ENCODE assay signal across 22 cellular contexts in genomic region chr18:50926521-50926920, GRCh38. TPM values are rescaled to one million over a fixed set of nuclear protein-coding genes. Genes with fewer than 3 reads are reported as not detected.
A peak's percentile ranks its signal among the peaks of the same experiment; 100 is the strongest.
DNase-seq lines count a peak whose midpoint lies in the region; ATAC-seq, FAIRE-seq and TF ChIP-seq lines count a peak whose summit lies in the region.
"Had no signal": no experiment of that assay in that cellular context is flagged by ENCODE, and none has a peak within 500 bp of the region (broad histone marks: within the 10 kb centered on the region; RNA-seq: fewer than 3 reads in every experiment).

No MANE protein-coding gene starts in this region.

- no peak for TF ChIP-seq RAD21 in GM12878 (IDR thresholded peaks at IDR 0.05; ENCODE audit: insufficient read depth, low read depth, low read length)

- RAD21 ChIA-PET in GM12878 (lab: Charles Lee; ENCODE audit: unreplicated experiment) = no interaction called here

- CTCF ChIA-PET in GM12878 (lab: Yijun Ruan, JAX) = no interaction called here

- peaks cover 3% of the 10 kb centered on the region; the same call in 1 of the 3 replicates for H3K9me3 ChIP-seq in GM12878 (replicated peaks; ENCODE audit: control insufficient read depth, insufficient read depth, low read length)
- peaks cover 57% of the 10 kb centered on the region for H3K9me3 ChIP-seq in endodermal cell (ENCODE audit: control insufficient read depth, low read length)
- H3K9me3 ChIP-seq in gastroesophageal sphincter = no peaks in the 10 kb centered on the region
- H3K9me3 ChIP-seq: A549, BE2C, HAP-1 had no signal

- no peak for TF ChIP-seq EP300 in GM12878 (IDR thresholded peaks at IDR 0.05; ENCODE audit: borderline replicate concordance in 1 of 2, control insufficient read depth in 1 of 2, low read depth in 2 of 2, low read length in 2 of 2)
- TF ChIP-seq EP300 in gastroesophageal sphincter (IDR thresholded peaks at IDR 0.05) = no peak

- no peak overlapping the region for H3K4me2 ChIP-seq in GM12878 (ENCODE audit: control insufficient read depth, insufficient read depth)
- H3K4me2 ChIP-seq: A549; BLaER1 treated with 17β-estradiol and CSF1 and Interleukin-3, amounts not matched to agents 10 nM and 100 nM had no signal

- H3K9ac ChIP-seq in GM12878 (ENCODE audit: control insufficient read depth, insufficient read depth, low read length) (no peak overlapping the region), endodermal cell (ENCODE audit: extremely low read depth, low read length, poor library complexity, severe bottlenecking) (no peak overlapping the region)
- H3K9ac ChIP-seq: BLaER1 treated with 17β-estradiol and CSF1 and Interleukin-3, amounts not matched to agents 10 nM and 100 nM had no signal

- no peak for ATAC-seq in GM12878
- ATAC-seq in gastroesophageal sphincter = no peak
- ATAC-seq in HG02678 (IDR thresholded peaks at IDR 0.05; ENCODE audit: unreplicated experiment) = no peak
- ATAC-seq: A549 had no signal

- H3K4me3 ChIP-seq in GM12878 (no peak overlapping the region), endodermal cell (ENCODE audit: low read length) (peak overlapping the region; percentile 71), gastroesophageal sphincter (no peak overlapping the region)
- H3K4me3 ChIP-seq: A549; BLaER1 treated with 17β-estradiol and CSF1 and Interleukin-3, amounts not matched to agents 10 nM and 100 nM; HAP-1 had no signal

- H3K36me3 ChIP-seq in GM12878 (ENCODE audit: control insufficient read depth in 2 of 2, insufficient read depth in 2 of 2, low read length in 1 of 2) (peaks cover 0 to 15% of the 10 kb centered on the region in 2 experiments; a peak in 3 of 4 replicates), endodermal cell (ENCODE audit: control insufficient read depth, insufficient read depth, low read length) (peaks cover 94% of the 10 kb centered on the region), gastroesophageal sphincter (peaks cover 0 to 76% of the 10 kb centered on the region in 2 donors)
- H3K36me3 ChIP-seq: BE2C had no signal

- H3K27me3 ChIP-seq in GM12878 (replicated peaks in 1 of 2; ENCODE audit: control insufficient read depth in 2 of 2, insufficient read depth in 2 of 2, low read length in 1 of 2) (no peaks in the 10 kb centered on the region), endodermal cell (ENCODE audit: control insufficient read depth, insufficient read depth, low read length, poor library complexity, severe bottlenecking) (no peaks in the 10 kb centered on the region), gastroesophageal sphincter (no peaks in the 10 kb centered on the region)
- H3K27me3 ChIP-seq: BE2C; BLaER1 treated with 17β-estradiol and CSF1 and Interleukin-3, amounts not matched to agents 10 nM and 100 nM had no signal

- no peak overlapping the region for H3K4me3 Mint-ChIP-seq in endodermal cell
- H3K4me3 Mint-ChIP-seq: CD14-positive monocyte; CD4-positive, alpha-beta T cell; CD8-positive, alpha-beta memory T cell had no signal

- DNase-seq in D721Med (ENCODE audit: insufficient read length, low spot score) = no peak
- no peak for DNase-seq in GM18507 (ENCODE audit: extremely low spot score, insufficient read length, low read depth)
- DNase-seq in GM12878 (ENCODE audit: low read depth, low spot score) = no peak
- no peak for DNase-seq in endodermal cell
- no peak for DNase-seq in iPS-NIHi11 (ENCODE audit: low spot score)
- no peak for DNase-seq in HTR-8/SVneo (ENCODE audit: insufficient read length, low spot score)
- DNase-seq: 8988T; ACHN; AML-193; BE2C; CD4-positive, alpha-beta T cell; CD8-positive, alpha-beta memory T cell; DMS53; DMS79 treated with DMSO at 0.1 percent for 48 hours; GOT3 had no signal

- in situ Hi-C loops in GM12878 (cut with MboI) = no loop called here

- no peak overlapping the region for H2AFZ ChIP-seq in GM12878 (ENCODE audit: control insufficient read depth, low read depth, low read length)

- H3K9me3 Mint-ChIP-seq in endodermal cell = peaks cover 36% of the 10 kb centered on the region

- H4K20me1 ChIP-seq in GM12878 (ENCODE audit: control insufficient read depth, insufficient read depth) = no peaks in the 10 kb centered on the region
- H4K20me1 ChIP-seq: BLaER1 treated with 17β-estradiol and CSF1 and Interleukin-3, amounts not matched to agents 10 nM and 100 nM had no signal

- H3K79me2 ChIP-seq in GM12878 (ENCODE audit: control insufficient read depth, insufficient read depth, low read length) = no peaks in the 10 kb centered on the region

- FAIRE-seq in D721Med (lab: Jason Lieb, UNC) = peak; percentile 48
- peak; percentile 18 for FAIRE-seq in GM18507 (lab: Jason Lieb, UNC)
- FAIRE-seq in GM12878 (lab: Jason Lieb, UNC) = no peak
- FAIRE-seq in HTR-8/SVneo (lab: Jason Lieb, UNC) = no peak
- FAIRE-seq: A549, H54 had no signal

- TF ChIP-seq POLR2A in GM12878 (IDR thresholded peaks at IDR 0.05; ENCODE audit: low read depth, low read length) (no peak), gastroesophageal sphincter (IDR thresholded peaks at IDR 0.05) (no peak)

- no TSS peak for BruUV-seq in GM12878 (replicated peaks; lab: Mats Ljungman, UMichigan)

- POLR2A ChIA-PET in GM12878 (lab: Charles Lee) = no interaction called here

- H3K4me1 ChIP-seq in GM12878 (ENCODE audit: control insufficient read depth, insufficient read depth, low read length) (no peaks in the 10 kb centered on the region), endodermal cell (ENCODE audit: control insufficient read depth, insufficient read depth, low read length) (peaks cover 7% of the 10 kb centered on the region), gastroesophageal sphincter (no peaks in the 10 kb centered on the region)
- H3K4me1 ChIP-seq: A549; BE2C; BLaER1 treated with 17β-estradiol and CSF1 and Interleukin-3, amounts not matched to agents 10 nM and 100 nM; HAP-1 had no signal

- H3K36me3 Mint-ChIP-seq in endodermal cell (ENCODE audit: low read depth) = peaks cover 71% of the 10 kb centered on the region

- TF ChIP-seq CTCF in D721Med (IDR thresholded peaks at IDR 0.05; ENCODE audit: insufficient read depth, missing control alignments) = no peak
- no peak for TF ChIP-seq CTCF in GM12878 (IDR thresholded peaks at IDR 0.05 in 2 of 3, conservative IDR thresholded peaks at IDR 0.05 in 1 of 3; ENCODE audit: control insufficient read depth in 2 of 3, extremely low read depth in 1 of 3, insufficient read depth in 1 of 3, low read depth in 3 of 3, low read length in 3 of 3)
- no peak for TF ChIP-seq CTCF in endodermal cell (conservative IDR thresholded peaks at IDR 0.05)
- no peak for TF ChIP-seq CTCF in gastroesophageal sphincter (IDR thresholded peaks at IDR 0.05)

- peaks cover 16% of the 10 kb centered on the region for H3K4me1 Mint-ChIP-seq in endodermal cell
- H3K4me1 Mint-ChIP-seq: CD14-positive monocyte had no signal

- intact Hi-C loops in GM12878 (cut with micrococcal nuclease; ENCODE audit: unreplicated experiment) = no loop called here

- no peak overlapping the region for H3K27ac Mint-ChIP-seq in endodermal cell
- H3K27ac Mint-ChIP-seq: CD14-positive monocyte; CD4-positive, alpha-beta T cell; CD8-positive, alpha-beta memory T cell had no signal

- SMC1A ChIA-PET in GM12878 (lab: Charles Lee; ENCODE audit: uncharacterized antibody, unreplicated experiment) = no interaction called here

- H3K27me3 Mint-ChIP-seq in endodermal cell (ENCODE audit: insufficient read depth) = no peaks in the 10 kb centered on the region
- H3K27me3 Mint-ChIP-seq: CD4-positive, alpha-beta T cell; CD8-positive, alpha-beta memory T cell had no signal

- no peak overlapping the region for H3K27ac ChIP-seq in GM12878 (ENCODE audit: control insufficient read depth, insufficient read depth)
- H3K27ac ChIP-seq in endodermal cell (ENCODE audit: low read depth, low read length) = no peak overlapping the region
- no peak overlapping the region for H3K27ac ChIP-seq in gastroesophageal sphincter
- H3K27ac ChIP-seq: A549; BLaER1 treated with 17β-estradiol and CSF1 and Interleukin-3, amounts not matched to agents 10 nM and 100 nM had no signal

RNA-seq across cellular contexts. Expression of gene ELAC1, which starts 41.3 kb away (rescaled TPM):
- 15.7 and 16.5 TPM in 2 replicates for total RNA-seq in GM12878 (2013; cell fraction: nucleolus; rRNA removed)
- 7.6 and 9.4 TPM in 2 replicates for total RNA-seq in GM12878 (2014; rRNA removed)
- total RNA-seq in GM12878 (2014; rRNA removed; fragmentation: Illumina TruSeq; extraction: Trizol) = 8.8 and 10.2 TPM in 2 replicates
- 9.3 and 9.4 TPM in 2 replicates for total RNA-seq in GM12878 (2021)
- 6.3 TPM for polyA plus RNA-seq in GM12878 (2011; ENCODE audit: low read depth)
- polyA plus RNA-seq in GM12878 (2011; rRNA removed) = 6.1 and 6.3 TPM in 2 replicates
- 2.5 and 4.0 TPM in 2 replicates for polyA plus RNA-seq in GM12878 (2011; cell fraction: cytosol; rRNA removed)
- polyA plus RNA-seq in GM12878 (2011; cell fraction: nucleus; rRNA removed) = 3.5 and 4.0 TPM in 2 replicates
- polyA plus RNA-seq in GM12878 (2012) = 6.1 and 6.7 TPM in 2 replicates
- polyA plus RNA-seq in GM12878 (2014; fragmentation: Illumina TruSeq; extraction: Trizol) = 10.7 and 15.0 TPM in 2 replicates
- 1 to 10 TPM; 4.9 to 8.0 TPM for polyA plus RNA-seq in GM12878 (2014; fragmentation: Nextera tagmentation; extraction: Ambion mirVana)
- 9.6 and 12.0 TPM in 2 replicates for polyA plus RNA-seq in GM12878 (2014; rRNA removed)
- polyA plus RNA-seq in GM12878 (2016; fragmentation: Nextera tagmentation; extraction: Ambion mirVana) = 10 to 100 TPM; 21.9 to 23.0 TPM
- 9.2 and 12.1 TPM in 2 replicates for polyA minus RNA-seq in GM12878 (2011; rRNA and poly(A)+ RNA removed)
- 2.1 and 2.3 TPM in 2 replicates for polyA minus RNA-seq in GM12878 (2011; cell fraction: cytosol; rRNA and poly(A)+ RNA removed)
- polyA minus RNA-seq in GM12878 (2011; cell fraction: nucleus; rRNA and poly(A)+ RNA removed) = 13.7 and 19.3 TPM in 2 replicates
- total RNA-seq in endodermal cell = 1 to 10 TPM; 5.1 to 7.4 TPM
- 6.6 TPM for polyA plus RNA-seq in endodermal cell (2013, experiment 1 of 2)
- 8.3 TPM for polyA plus RNA-seq in endodermal cell (2013, experiment 2 of 2)
- 10 to 100 TPM in 1 of 4 donors, 1 to 10 TPM in 3; 3.4 to 14.2 (median 5.0) TPM for total RNA-seq in gastroesophageal sphincter

RNA-seq across cellular contexts. Expression of gene ME2, which starts 47.6 kb away (rescaled TPM):
- total RNA-seq in GM12878 (2013; cell fraction: nucleolus; rRNA removed) = 91.8 and 96.5 TPM in 2 replicates
- 137 and 161 TPM in 2 replicates for total RNA-seq in GM12878 (2014; rRNA removed)
- 117 and 119 TPM in 2 replicates for total RNA-seq in GM12878 (2014; rRNA removed; fragmentation: Illumina TruSeq; extraction: Trizol)
- 88.5 and 92.2 TPM in 2 replicates for total RNA-seq in GM12878 (2021)
- 27.7 TPM for polyA plus RNA-seq in GM12878 (2011; ENCODE audit: low read depth)
- polyA plus RNA-seq in GM12878 (2011; rRNA removed) = 136 and 173 TPM in 2 replicates
- polyA plus RNA-seq in GM12878 (2011; cell fraction: cytosol; rRNA removed) = 55.3 and 69.9 TPM in 2 replicates
- polyA plus RNA-seq in GM12878 (2011; cell fraction: nucleus; rRNA removed) = 60.2 and 71.8 TPM in 2 replicates
- 37.5 and 60.4 TPM in 2 replicates for polyA plus RNA-seq in GM12878 (2012)
- 155 and 195 TPM in 2 replicates for polyA plus RNA-seq in GM12878 (2014; fragmentation: Illumina TruSeq; extraction: Trizol)
- 10 to 100 TPM; 41.3 to 46.9 TPM for polyA plus RNA-seq in GM12878 (2014; fragmentation: Nextera tagmentation; extraction: Ambion mirVana)
- polyA plus RNA-seq in GM12878 (2014; rRNA removed) = 122 and 130 TPM in 2 replicates
- 100 to 1,000 TPM; 151 to 155 TPM for polyA plus RNA-seq in GM12878 (2016; fragmentation: Nextera tagmentation; extraction: Ambion mirVana)
- 58.2 and 86.7 TPM in 2 replicates for polyA minus RNA-seq in GM12878 (2011; rRNA and poly(A)+ RNA removed)
- 27.0 and 30.5 TPM in 2 replicates for polyA minus RNA-seq in GM12878 (2011; cell fraction: cytosol; rRNA and poly(A)+ RNA removed)
- 18.6 and 26.3 TPM in 2 replicates for polyA minus RNA-seq in GM12878 (2011; cell fraction: nucleus; rRNA and poly(A)+ RNA removed)
- total RNA-seq in endodermal cell = 10 to 100 TPM; 72.8 to 74.4 TPM
- polyA plus RNA-seq in endodermal cell (2013, experiment 1 of 2) = 67.7 TPM
- 66.3 TPM for polyA plus RNA-seq in endodermal cell (2013, experiment 2 of 2)
- 10 to 100 TPM; 44.8 to 59.2 (median 53.1) TPM for total RNA-seq in gastroesophageal sphincter
